In genomic region chr14:91060472-91061308, GRCh38 we compare ENCODE assay signal across 8 cellular contexts. TPM values are rescaled to one million over a fixed set of nuclear protein-coding genes. Genes with fewer than 3 reads are reported as not detected.
DNase-seq lines count a peak whose midpoint lies in the region; ATAC-seq and TF ChIP-seq lines count a peak whose summit lies in the region.

Gene RPS6KA5 (minus strand): TSS chr14:91060641. CDS start chr14:91060434, 207 bp downstream.

- H3K4me3 ChIP-seq in GM06990 (replicated peaks; ENCODE audit: low read depth, low read length), result peak within 1 kb of the TSS; percentile 89

- H3K27ac Mint-ChIP-seq in activated naive CD4-positive, alpha-beta T cell treated with anti-CD3 and anti-CD28 coated beads, Interleukin-2, amount 50 U/mL, for 24 hours, result no peak within 1 kb of the TSS

- ATAC-seq in HG02588 (IDR thresholded peaks at IDR 0.05; ENCODE audit: unreplicated experiment), result peak; percentile 84
- ATAC-seq in SK-N-SH treated with all-trans-retinoic acid at 6 μM for 48 hours, result peak; percentile 95

- no peaks in the 10 kb centered on the region for H3K27me3 ChIP-seq in GM06990 (replicated peaks; ENCODE audit: control insufficient read depth, insufficient read depth, low read length)

- H3K4me1 Mint-ChIP-seq in activated naive CD4-positive, alpha-beta T cell treated with anti-CD3 and anti-CD28 coated beads, Interleukin-2, amount 50 U/mL, for 24 hours, result peaks cover 63% of the 10 kb centered on the region

- H3K4me3 Mint-ChIP-seq in activated naive CD4-positive, alpha-beta T cell treated with anti-CD3 and anti-CD28 coated beads, Interleukin-2, amount 50 U/mL, for 24 hours, result peak within 1 kb of the TSS; percentile 81

- H3K36me3 Mint-ChIP-seq in activated naive CD4-positive, alpha-beta T cell treated with anti-CD3 and anti-CD28 coated beads, Interleukin-2, amount 50 U/mL, for 24 hours, result peaks cover 3% of the 10 kb centered on the region

- H3K27me3 Mint-ChIP-seq in activated naive CD4-positive, alpha-beta T cell treated with anti-CD3 and anti-CD28 coated beads, Interleukin-2, amount 50 U/mL, for 24 hours, result no peaks in the 10 kb centered on the region

- DNase-seq in GM06990 (ENCODE audit: extremely low read depth, insufficient read length) (peak; percentile 99), NCI-H1092 (lab: John Stamatoyannopoulos, UW) (peak; percentile 99), globus pallidus (ENCODE audit: low spot score) (peak; percentile 100), nucleus accumbens (lab: John Stamatoyannopoulos, UW) (peak; percentile 92 to 100 (median 100))

- no peaks in the 10 kb centered on the region for H3K9me3 Mint-ChIP-seq in activated naive CD4-positive, alpha-beta T cell treated with anti-CD3 and anti-CD28 coated beads, Interleukin-2, amount 50 U/mL, for 24 hours

- peak within 1 kb of the TSS; percentile 78 for H3K27ac ChIP-seq in temporal lobe (ENCODE audit: low read depth, low read length)

- no peaks in the 10 kb centered on the region for H3K36me3 ChIP-seq in GM06990 (ENCODE audit: control insufficient read depth, insufficient read depth, low read length)

- no peak for TF ChIP-seq CTCF in GM06990 (IDR thresholded peaks at IDR 0.05; ENCODE audit: insufficient read depth, low read length, poor library complexity, severe bottlenecking)

TF ChIP-seq in SK-N-SH treated with all-trans-retinoic acid at 6 μM for 48 hours, 23 proteins besides CTCF, POLR2A, EP300 and RAD21:
- no peak for TF ChIP-seq OSR1 (CRISPR knock-in tag; IDR thresholded peaks at IDR 0.05)
- TF ChIP-seq ESRRG (CRISPR knock-in tag; IDR thresholded peaks at IDR 0.05), result no peak

RNA-seq across cellular contexts. Expression of gene RPS6KA5, which starts in this region (rescaled TPM):
- total RNA-seq in temporal lobe, result 10.3 TPM

Comparison
In these comparisons a context has a peak if more than half of its experiments do, and no peak if none do; other contexts are left out.
1. Peak in every context shown above with its lines: DNase-seq, ATAC-seq, H3K4me3 ChIP-seq and H3K27ac ChIP-seq.